In genomic region chr2:232984451-232985207, GRCh38 we compare ENCODE assay signal across 21 cellular contexts. TPM values are rescaled to one million over a fixed set of nuclear protein-coding genes. Genes with fewer than 3 reads are reported as not detected.
DNase-seq lines count a peak whose midpoint lies in the region; ATAC-seq and TF ChIP-seq lines count a peak whose summit lies in the region.
"Had no signal": no experiment of that assay in that cellular context is flagged by ENCODE, and none has a peak within 500 bp of the region (broad histone marks: within the 10 kb centered on the region; RNA-seq: fewer than 3 reads in every experiment).

No MANE protein-coding gene starts in this region.

- POLR2A ChIA-PET in Panc1 (lab: Charles Lee) = no interaction called here

- H4K5ac ChIP-seq in mesendoderm (ENCODE audit: low read length) = no peak overlapping the region

- no peak overlapping the region for H2BK120ac ChIP-seq in mesendoderm (ENCODE audit: low read depth, low read length)

- intact Hi-C loops in Panc1 (cut with micrococcal nuclease; ENCODE audit: unreplicated experiment) = loop anchor here (5.0 kb wide), 2 partner anchors 43 to 268 kb away; partner anchors contain the start of gene ATG16L1
- intact Hi-C loops in posterior vena cava (cut with DNase I) = no loop called here

- no peak for ATAC-seq in Panc1
- ATAC-seq: K562, PC-3 had no signal

- H3K4me3 ChIP-seq in Panc1 (ENCODE audit: low read depth in 2 of 2, low read length in 2 of 2) = no peak overlapping the region
- H3K4me3 ChIP-seq in BE2C (ENCODE audit: low read depth, low read length) = no peak overlapping the region
- no peak overlapping the region for H3K4me3 ChIP-seq in mesendoderm (ENCODE audit: low read length)
- H3K4me3 ChIP-seq: K562 had no signal

- no peaks in the 10 kb centered on the region for H3K79me2 ChIP-seq in mesendoderm (ENCODE audit: control insufficient read depth, insufficient read depth, low read length)

- no peak overlapping the region for H2AK5ac ChIP-seq in mesendoderm (ENCODE audit: low read length)

- BruUV-seq in Panc1 (replicated peaks; lab: Mats Ljungman, UMichigan) = no TSS peak

- no peak overlapping the region for H3K18ac ChIP-seq in mesendoderm (ENCODE audit: low read length)

- no CpG with 5 or more reads among the region's 15 CpGs for WGBS in mesendoderm (ENCODE audit: extremely low coverage, insufficient coverage, low lambda C conversion rate)

- H3K4ac ChIP-seq in mesendoderm (ENCODE audit: low read depth, low read length) = no peak overlapping the region

- CTCF ChIA-PET in Panc1 (lab: Charles Lee) = interaction anchor here (0.6 kb wide), 1 partner anchor 329 kb away, joined by 7 read pairs; no protein-coding TSS in a partner anchor

- H3K56ac ChIP-seq in mesendoderm (ENCODE audit: low read length) = no peak overlapping the region

- H3K36me3 ChIP-seq in Panc1 (ENCODE audit: control insufficient read depth, insufficient read depth, low read length) (no peaks in the 10 kb centered on the region), BE2C (no peaks in the 10 kb centered on the region), mesendoderm (ENCODE audit: control insufficient read depth, insufficient read depth, low read length) (no peaks in the 10 kb centered on the region)

- no peak for TF ChIP-seq CTCF in Panc1 (IDR thresholded peaks at IDR 0.05)
- TF ChIP-seq CTCF in BE2C (IDR thresholded peaks at IDR 0.05; ENCODE audit: low read depth, low read length) = no peak

- H3K4me2 ChIP-seq in mesendoderm (ENCODE audit: low read length) = no peak overlapping the region

- DNase-seq in Panc1 (ENCODE audit: low read depth, low spot score) (no peak), globus pallidus (ENCODE audit: low spot score) (peak; percentile 7), posterior vena cava (ENCODE audit: low spot score) (peak; percentile 12), H4 (ENCODE audit: low spot score) (no peak), BE2C (no peak), putamen (ENCODE audit: low spot score) (no peak), mesendoderm (no peak)
- DNase-seq: AML-193; Caco-2; CD4-positive, CD25-positive, alpha-beta regulatory T cell; DMS153; GDM1; HCEC 1CT; NCI-H1417; NCI-H187 treated with DMSO at 0.1 percent for 48 hours; NCI-H2227 treated with DMSO at 0.1 percent for 48 hours; NCI-H510A treated with DMSO at 0.1 percent for 48 hours; NCI-H774; PC-3 had no signal

- in situ Hi-C loops in Panc1 (cut with HindIII; ENCODE audit: low pct_unique_long_range_greater_than_20kb, low sequenced_read_pairs) = no loop called here

- no peak overlapping the region for H3K23ac ChIP-seq in mesendoderm (ENCODE audit: low read length)

- H3K27ac ChIP-seq in Panc1 (ENCODE audit: low read length) (peak overlapping the region; percentile 60), mesendoderm (ENCODE audit: low read depth, low read length) (no peak overlapping the region)

- H3K4me1 ChIP-seq in Panc1 (ENCODE audit: control insufficient read depth, insufficient read depth, low read length) (peaks cover 64% of the 10 kb centered on the region), BE2C (no peaks in the 10 kb centered on the region), mesendoderm (ENCODE audit: control insufficient read depth, low read depth, low read length) (no peaks in the 10 kb centered on the region)
- H3K4me1 ChIP-seq: Caco-2 had no signal

- H4K8ac ChIP-seq in mesendoderm (ENCODE audit: low read depth, low read length) = no peak overlapping the region

- H3K27me3 ChIP-seq in Panc1 (ENCODE audit: control insufficient read depth, insufficient read depth, low read length) (no peaks in the 10 kb centered on the region), BE2C (peaks cover 15% of the 10 kb centered on the region), mesendoderm (ENCODE audit: insufficient read depth, low read length, poor library complexity) (no peaks in the 10 kb centered on the region)

- H3K9me3 ChIP-seq in Panc1 (ENCODE audit: control insufficient read depth, insufficient read depth, low read depth, low read length) (no peaks in the 10 kb centered on the region), BE2C (no peaks in the 10 kb centered on the region)
- H3K9me3 ChIP-seq: Caco-2 had no signal

- no peak overlapping the region for H2BK15ac ChIP-seq in mesendoderm (replicated peaks; ENCODE audit: low read depth)

- H2BK5ac ChIP-seq in mesendoderm (ENCODE audit: low read length) = no peak overlapping the region

- H3K9ac ChIP-seq in mesendoderm (ENCODE audit: low read length) = no peak overlapping the region

- no peaks in the 10 kb centered on the region for H3K79me1 ChIP-seq in mesendoderm (ENCODE audit: low read length)

RNA-seq across cellular contexts. Expression of gene NGEF, which starts 28.4 kb away (rescaled TPM):
- total RNA-seq in Panc1 (2021; ENCODE audit: unreplicated experiment) (17.8 TPM), posterior vena cava (1 to 10 TPM in 1 of 2 donors, under 1 TPM in 1; 0.88 to 5.3 TPM)
- polyA plus RNA-seq in Panc1 (2012; ENCODE audit: insufficient read length) = 30.6 TPM
- 1.3 and 3.3 TPM in 2 replicates for total RNA-seq in H4 (2014; rRNA removed; shearing (Covaris generic))
- polyA plus RNA-seq in BE2C (2012; ENCODE audit: insufficient read depth, insufficient read length, low read depth) = not detected
- polyA plus RNA-seq in mesendoderm (2013, experiment 1 of 2) = 0.69 TPM
- polyA plus RNA-seq in mesendoderm (2013, experiment 2 of 2) = 0.81 TPM
- total RNA-seq: CD4-positive, CD25-positive, alpha-beta regulatory T cell had no signal

RNA-seq across cellular contexts. Expression of gene NEU2, which starts 47.8 kb away (rescaled TPM):
- not detected for total RNA-seq in Panc1 (2021; ENCODE audit: unreplicated experiment)
- polyA plus RNA-seq in Panc1 (2012; ENCODE audit: insufficient read length) = not detected
- not detected for total RNA-seq in posterior vena cava
- not detected in 2 replicates for total RNA-seq in H4 (2014; rRNA removed; shearing (Covaris generic))
- polyA plus RNA-seq in BE2C (2012; ENCODE audit: insufficient read depth, insufficient read length, low read depth) = not detected
- not detected for polyA plus RNA-seq in mesendoderm (2013, experiment 1 of 2)
- not detected for polyA plus RNA-seq in mesendoderm (2013, experiment 2 of 2)
- total RNA-seq: Caco-2; CD4-positive, CD25-positive, alpha-beta regulatory T cell; Daoy; K562 had no signal
- polyA plus RNA-seq: CD4-positive, CD25-positive, alpha-beta regulatory T cell; K562 had no signal

Comparison
In these comparisons a context has a peak if more than half of its experiments do, and no peak if none do; other contexts are left out.
1. DNase-seq: peak in globus pallidus (single experiment) and posterior vena cava (single experiment); none in Panc1 (single experiment), H4 (single experiment), BE2C (single experiment), putamen (single experiment) and mesendoderm (single experiment).